In the genomic region with DNA sequence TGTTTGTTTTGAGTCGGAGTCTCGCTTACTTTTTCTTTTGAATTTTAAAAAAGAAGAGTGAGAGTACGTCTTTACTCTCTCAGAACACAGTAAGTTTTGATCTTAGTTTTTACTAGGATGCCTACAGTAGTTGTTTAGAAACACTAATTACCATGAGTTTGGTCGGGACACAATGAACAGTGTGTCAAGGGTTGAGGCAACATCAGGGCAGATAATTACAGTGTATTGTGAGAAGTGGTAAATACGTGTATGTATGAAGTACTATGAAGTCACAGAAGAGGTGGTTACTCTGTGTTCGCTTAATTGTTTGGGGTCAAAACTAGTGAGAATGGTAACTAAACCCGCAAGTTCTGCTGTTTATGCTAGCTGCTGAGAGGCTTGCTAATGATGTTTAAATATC, we compare ENCODE assay signal across 1 cellular context.
TF ChIP-seq lines count a peak whose summit lies in the region.

No MANE protein-coding gene starts in this region.

TF ChIP-seq in HEK293, 187 proteins besides CTCF, POLR2A, EP300 and RAD21 (continued from another document):
- TF ChIP-seq ZFP37 (tag by site-specific recombination; IDR thresholded peaks at IDR 0.05) (no peak), PRDM1 (tag by site-specific recombination; IDR thresholded peaks at IDR 0.05) (0 out of 2 replicates have a peak, but pooled peaks have one; percentile 18), MEIS1 (CRISPR knock-in tag; IDR thresholded peaks at IDR 0.05; ENCODE audit: borderline replicate concordance) (no peak), ZBTB21 (tag by site-specific recombination; IDR thresholded peaks at IDR 0.05) (0 out of 2 replicates have a peak, but pooled peaks have one; percentile 17), ZNF335 (tag by site-specific recombination; conservative IDR thresholded peaks at IDR 0.05) (no peak), ZNF473 (tag by site-specific recombination; IDR thresholded peaks at IDR 0.05) (no peak), ZBTB8A (tag by site-specific recombination; IDR thresholded peaks at IDR 0.05) (no peak), ZNF629 (tag by site-specific recombination; IDR thresholded peaks at IDR 0.05) (peak; percentile 48), SP7 (tag by site-specific recombination; IDR thresholded peaks at IDR 0.05) (peak; percentile 99)
